In the genomic region with DNA sequence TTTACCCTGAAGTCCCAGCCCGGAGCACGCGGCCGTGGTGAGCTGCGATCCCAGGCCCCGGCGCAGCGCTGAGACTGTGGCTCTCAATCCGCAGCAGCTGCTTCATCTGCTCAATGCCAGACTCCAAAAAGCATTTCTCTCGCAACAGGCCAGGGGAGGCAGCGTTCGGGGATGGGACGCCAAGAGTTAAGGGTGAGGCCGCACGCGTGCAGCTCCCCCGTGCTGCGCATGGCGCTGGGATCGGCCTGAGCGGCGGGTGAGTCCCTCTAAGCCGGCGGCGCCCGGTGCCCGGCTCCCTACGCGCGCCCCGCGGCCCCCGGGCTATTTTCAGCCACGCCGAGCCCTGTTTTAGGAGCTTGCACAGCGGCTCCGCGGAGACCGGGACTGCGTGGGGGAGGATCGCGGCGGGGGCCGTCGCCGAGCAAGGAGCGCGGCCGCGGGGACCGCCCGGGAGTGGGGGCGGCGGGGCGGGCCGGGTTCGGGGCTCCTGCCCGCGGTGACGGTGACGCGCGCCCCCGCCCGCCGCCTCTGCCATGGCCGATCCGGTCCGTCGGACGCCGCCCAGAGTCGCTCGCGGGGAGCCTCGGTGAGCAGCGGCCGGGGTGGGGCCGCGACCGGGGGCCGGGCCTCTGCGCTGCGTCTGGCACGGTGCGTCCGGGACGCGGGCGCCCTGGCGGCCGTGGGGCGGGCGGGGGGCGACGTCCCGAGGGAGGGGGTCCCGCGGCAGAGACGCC, we compare ENCODE assay signal across 1 cellular context.
TF ChIP-seq lines count a peak whose summit lies in the region.

No MANE protein-coding gene starts in this region.

TF ChIP-seq in SK-N-SH, 30 proteins besides CTCF, POLR2A, EP300 and RAD21 (continued from another document):
- TF ChIP-seq MXI1 (IDR thresholded peaks at IDR 0.05; ENCODE audit: low read depth, low read length) (no peak), JUND (IDR thresholded peaks at IDR 0.05) (no peak), TAF1 (IDR thresholded peaks at IDR 0.05; ENCODE audit: borderline replicate concordance, low read depth, low read length) (no peak), RFX5 (IDR thresholded peaks at IDR 0.05; ENCODE audit: low read length) (no peak), YY1 (IDR thresholded peaks at IDR 0.05; ENCODE audit: low read depth) (no peak), ELF1 (IDR thresholded peaks at IDR 0.05) (no peak)
